Comparison of ENCODE assay signal across 1 cellular context in genomic region chr1:22414244-22414751, GRCh38.
TF ChIP-seq lines count a peak whose summit lies in the region.

No MANE protein-coding gene starts in this region.

TF ChIP-seq in HepG2, 621 proteins besides CTCF, POLR2A, EP300 and RAD21 (continued from another document and continues in another):
- peak; percentile 34; the same call in 1 of the 2 replicates for TF ChIP-seq PRDM15 (CRISPR knock-in tag; IDR thresholded peaks at IDR 0.05)
- TF ChIP-seq ZNF558 (CRISPR knock-in tag; IDR thresholded peaks at IDR 0.05; ENCODE audit: borderline replicate concordance): no peak
- TF ChIP-seq SYNCRIP (IDR thresholded peaks at IDR 0.05; ENCODE audit: insufficient read depth, low read depth, low read length): no peak
- TF ChIP-seq ZBTB26 (CRISPR knock-in tag; IDR thresholded peaks at IDR 0.05; ENCODE audit: borderline replicate concordance): no peak
- TF ChIP-seq DZIP1 (CRISPR knock-in tag; IDR thresholded peaks at IDR 0.05): no peak
- TF ChIP-seq SP1 (IDR thresholded peaks at IDR 0.05): no peak
- no peak for TF ChIP-seq SP1 (CRISPR knock-in tag; IDR thresholded peaks at IDR 0.05)
- 0 out of 2 replicates have a peak, but pooled peaks have one; percentile 47 for TF ChIP-seq SKIL (CRISPR knock-in tag; IDR thresholded peaks at IDR 0.05; ENCODE audit: borderline replicate concordance)
- 0 out of 2 replicates have a peak, but pooled peaks have one; percentile 21 for TF ChIP-seq SIN3A (IDR thresholded peaks at IDR 0.05; ENCODE audit: borderline replicate concordance, low read depth, low read length)
- peak; percentile 83 for TF ChIP-seq HMG20B (CRISPR knock-in tag; conservative IDR thresholded peaks at IDR 0.05)
- TF ChIP-seq ZBTB34 (CRISPR knock-in tag; IDR thresholded peaks at IDR 0.05): no peak
- no peak for TF ChIP-seq CBX2 (IDR thresholded peaks at IDR 0.05; ENCODE audit: low read depth, low read length)
- TF ChIP-seq CBX2 (CRISPR knock-in tag; IDR thresholded peaks at IDR 0.05; ENCODE audit: low read depth): no peak
- TF ChIP-seq ARID2 (CRISPR knock-in tag; IDR thresholded peaks at IDR 0.05; ENCODE audit: borderline replicate concordance): no peak
- no peak for TF ChIP-seq ZFP36L1 (CRISPR knock-in tag; IDR thresholded peaks at IDR 0.05)
- peak; percentile 57; the same call in 1 of the 2 replicates for TF ChIP-seq ZNF556 (CRISPR knock-in tag; IDR thresholded peaks at IDR 0.05; ENCODE audit: borderline replicate concordance)
- TF ChIP-seq ZNF563 (CRISPR knock-in tag; IDR thresholded peaks at IDR 0.05): no peak
- peak; percentile 36; the same call in 1 of the 2 replicates for TF ChIP-seq IRF2 (CRISPR knock-in tag; IDR thresholded peaks at IDR 0.05)
- no peak for TF ChIP-seq CC2D1A (CRISPR knock-in tag; IDR thresholded peaks at IDR 0.05)
- peak; percentile 69 for TF ChIP-seq SKI (IDR thresholded peaks at IDR 0.05; ENCODE audit: partially characterized antibody)
- no peak for TF ChIP-seq GPN1 (CRISPR knock-in tag; IDR thresholded peaks at IDR 0.05; ENCODE audit: borderline replicate concordance)
- TF ChIP-seq ZNF331 (CRISPR knock-in tag; IDR thresholded peaks at IDR 0.05): peak; percentile 42; the same call in 1 of the 2 replicates
- TF ChIP-seq E2F2 (CRISPR knock-in tag; IDR thresholded peaks at IDR 0.05; ENCODE audit: borderline replicate concordance): no peak
- peak; percentile 89; the same call in 1 of the 2 replicates for TF ChIP-seq FOXJ3 (CRISPR knock-in tag; IDR thresholded peaks at IDR 0.05; ENCODE audit: borderline replicate concordance)
- no peak for TF ChIP-seq ZNF530 (CRISPR knock-in tag; IDR thresholded peaks at IDR 0.05; ENCODE audit: low read depth)
- no peak for TF ChIP-seq GABPA (IDR thresholded peaks at IDR 0.05; ENCODE audit: low read depth, low read length)
- TF ChIP-seq GABPA (CRISPR knock-in tag; IDR thresholded peaks at IDR 0.05; ENCODE audit: low read depth): peak; percentile 36; the same call in 1 of the 2 replicates
- TF ChIP-seq XRCC5 (optimal IDR thresholded peaks at IDR 0.05; ENCODE audit: low read length): peak; percentile 49
- TF ChIP-seq E2F5 (CRISPR knock-in tag; conservative IDR thresholded peaks at IDR 0.05): no peak
- no peak for TF ChIP-seq DMTF1 (CRISPR knock-in tag; IDR thresholded peaks at IDR 0.05)
- peak; percentile 97 for TF ChIP-seq HHEX (CRISPR knock-in tag; IDR thresholded peaks at IDR 0.05)
- TF ChIP-seq ZNF709 (CRISPR knock-in tag; IDR thresholded peaks at IDR 0.05): no peak
- peak; percentile 77 for TF ChIP-seq ZBTB7B (CRISPR knock-in tag; IDR thresholded peaks at IDR 0.05)
- TF ChIP-seq SMAD1 (CRISPR knock-in tag; IDR thresholded peaks at IDR 0.05; ENCODE audit: borderline replicate concordance, low read depth): no peak
- TF ChIP-seq HOXD1 (CRISPR knock-in tag; IDR thresholded peaks at IDR 0.05): peak; percentile 74
- TF ChIP-seq ZFP62 (CRISPR knock-in tag; IDR thresholded peaks at IDR 0.05): no peak
- no peak for TF ChIP-seq EEA1 (CRISPR knock-in tag; IDR thresholded peaks at IDR 0.05; ENCODE audit: borderline replicate concordance)
- no peak for TF ChIP-seq ZNF230 (CRISPR knock-in tag; IDR thresholded peaks at IDR 0.05)
- peak; percentile 67 to 72; a peak in 2 of 4 replicates for TF ChIP-seq NR2F1 (CRISPR knock-in tag; IDR thresholded peaks at IDR 0.05)
- peak; percentile 86; the same call in 1 of the 2 replicates for TF ChIP-seq AHDC1 (CRISPR knock-in tag; IDR thresholded peaks at IDR 0.05; ENCODE audit: borderline replicate concordance)
